In the genomic region with DNA sequence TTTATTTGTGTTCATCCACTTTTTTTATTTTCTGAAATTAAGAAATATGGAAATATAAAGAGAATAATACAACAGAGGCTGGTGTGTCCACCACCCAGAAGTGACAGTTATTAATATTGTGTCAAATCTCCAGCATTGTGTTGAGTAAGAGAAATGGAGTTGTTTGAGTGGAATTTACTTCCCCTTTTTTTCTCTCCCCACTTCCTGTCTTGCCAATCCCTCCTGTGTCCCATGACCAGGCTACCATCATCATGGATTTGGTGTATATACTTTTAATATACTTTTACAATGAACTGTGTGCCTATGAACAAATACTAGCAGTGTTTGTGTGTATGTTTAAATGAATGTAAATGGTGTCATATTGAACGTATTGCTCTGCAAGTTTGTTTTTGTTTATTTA, we compare ENCODE assay signal across 19 cellular contexts.
"Had no signal": no experiment of that assay in that cellular context is flagged by ENCODE, and none has a peak within 500 bp of the region (broad histone marks: within the 10 kb centered on the region; RNA-seq: fewer than 3 reads in every experiment).

No MANE protein-coding gene starts in this region.

- H3K36me3 Mint-ChIP-seq: memory B cell; natural killer cell treated with Interleukin-12 subunit alpha and Interleukin-12 subunit beta and Interleukin-15 and Interleukin-18, amount 100 ng/mL, for 72 hours; neural progenitor cell had no signal

- H3K4me1 Mint-ChIP-seq: memory B cell, neural progenitor cell had no signal

- H3K27me3 ChIP-seq: neural progenitor cell had no signal

- H3K27ac Mint-ChIP-seq: dendritic cell treated with granulocyte-macrophage colony-stimulating factor and Interleukin-4, amounts not matched to agents 40 ng/mL and 50 ng/mL, for 4 days; effector memory CD8-positive, alpha-beta T cell; memory B cell; natural killer cell treated with Interleukin-12 subunit alpha and Interleukin-12 subunit beta and Interleukin-15 and Interleukin-18, amount 100 ng/mL, for 72 hours; neural progenitor cell; progenitor cell of endocrine pancreas had no signal

- DNase-seq: effector memory CD8-positive, alpha-beta T cell; gastrocnemius medialis; glutamatergic neuron; left ventricle myocardium inferior; lower lobe of right lung; midbrain; nucleus accumbens; pancreas; right cardiac atrium; small intestine; stimulated activated CD4-positive, alpha-beta T cell treated with anti-CD3 and anti-CD28 coated beads, Interleukin-2, amount 100 ng/mL, for 48 hours; stimulated activated naive CD4-positive, alpha-beta T cell treated with Interleukin-2 at 50 U/mL for 16 hours had no signal

- H3K4me3 Mint-ChIP-seq: dendritic cell treated with granulocyte-macrophage colony-stimulating factor and Interleukin-4, amounts not matched to agents 40 ng/mL and 50 ng/mL, for 4 days; effector memory CD8-positive, alpha-beta T cell; memory B cell; natural killer cell treated with Interleukin-12 subunit alpha and Interleukin-12 subunit beta and Interleukin-15 and Interleukin-18, amount 100 ng/mL, for 72 hours; neural progenitor cell had no signal

- ATAC-seq: effector memory CD8-positive, alpha-beta T cell; gastrocnemius medialis; lower lobe of right lung; natural killer cell treated with Interleukin-12 subunit alpha and Interleukin-12 subunit beta and Interleukin-15 and Interleukin-18, amount 100 ng/mL, for 72 hours; pancreas; right cardiac atrium had no signal

- H3K27ac ChIP-seq: epithelial cell of prostate, esophagus muscularis mucosa, gastrocnemius medialis, left ventricle myocardium inferior, lower lobe of right lung, neural progenitor cell, pancreas had no signal

- H3K9me3 Mint-ChIP-seq: dendritic cell treated with granulocyte-macrophage colony-stimulating factor and Interleukin-4, amounts not matched to agents 40 ng/mL and 50 ng/mL, for 4 days had no signal

- H3K4me3 ChIP-seq: esophagus muscularis mucosa, gastrocnemius medialis, left ventricle myocardium inferior, lower lobe of right lung, neural progenitor cell, pancreas had no signal
